ENCODE assay signal across 21 cellular contexts in genomic region chr1:204915856-204916485, GRCh38. TPM values are rescaled to one million over a fixed set of nuclear protein-coding genes. Genes with fewer than 3 reads are reported as not detected.
DNase-seq lines count a peak whose midpoint lies in the region; ATAC-seq, FAIRE-seq and TF ChIP-seq lines count a peak whose summit lies in the region.
"Had no signal": no experiment of that assay in that cellular context is flagged by ENCODE, and none has a peak within 500 bp of the region (broad histone marks: within the 10 kb centered on the region; RNA-seq: fewer than 3 reads in every experiment).

No MANE protein-coding gene starts in this region.

- no peak overlapping the region for H3K9ac ChIP-seq in mucosa of rectum (ENCODE audit: low read depth in 1 of 2, low read length in 2 of 2)

- H3K4me1 Mint-ChIP-seq in Caco-2 (ENCODE audit: low read depth, unreplicated experiment), result peaks cover 17% of the 10 kb centered on the region
- no peaks in the 10 kb centered on the region for H3K4me1 Mint-ChIP-seq in T-helper 2 cell treated with Interferon-gamma antibody and Interleukin-4, amounts not matched to agents 5 μg/mL and 100 μg/mL, for 36 hours (ENCODE audit: low read depth)

- TF ChIP-seq CTCF in Caco-2 (IDR thresholded peaks at IDR 0.05; ENCODE audit: insufficient read depth in 1 of 2, low read depth in 1 of 2, low read length in 1 of 2, severe bottlenecking in 1 of 2, unreplicated experiment in 1 of 2), result no peak
- TF ChIP-seq CTCF in bronchial epithelial cell (IDR thresholded peaks at IDR 0.05; ENCODE audit: insufficient read depth, low read length, severe bottlenecking), result no peak

- peaks cover 9% of the 10 kb centered on the region for H3K9me3 Mint-ChIP-seq in Caco-2 (ENCODE audit: unreplicated experiment)
- peaks cover 8% of the 10 kb centered on the region for H3K9me3 Mint-ChIP-seq in T-helper 2 cell treated with Interferon-gamma antibody and Interleukin-4, amounts not matched to agents 5 μg/mL and 100 μg/mL, for 36 hours

- intact Hi-C loops in Caco-2 (cut with micrococcal nuclease; ENCODE audit: unreplicated experiment), result no loop called here

- POLR2A ChIA-PET in Caco-2 (lab: Charles Lee), result no interaction called here
- POLR2A ChIA-PET in HEK293T (lab: Yijun Ruan, JAX), result no interaction called here

- no TSS peak for BruUV-seq in Caco-2 (replicated peaks; lab: Mats Ljungman, UMichigan)

- H3K4me1 ChIP-seq in Caco-2 (peaks cover 34% of the 10 kb centered on the region), mucosa of rectum (ENCODE audit: control insufficient read depth in 2 of 2, insufficient read depth in 2 of 2, low read length in 2 of 2) (peaks cover 0 to 11% of the 10 kb centered on the region in 2 donors)

- H3K4me3 Mint-ChIP-seq in Caco-2 (ENCODE audit: unreplicated experiment), result no peak overlapping the region
- H3K4me3 Mint-ChIP-seq in T-helper 2 cell treated with Interferon-gamma antibody and Interleukin-4, amounts not matched to agents 5 μg/mL and 100 μg/mL, for 36 hours, result no peak overlapping the region

- H3K36me3 ChIP-seq in Caco-2 (ENCODE audit: control insufficient read depth, insufficient read depth, low read length), result no peaks in the 10 kb centered on the region
- no peaks in the 10 kb centered on the region for H3K36me3 ChIP-seq in bronchial epithelial cell (ENCODE audit: control insufficient read depth, insufficient read depth, low read length)
- no peaks in the 10 kb centered on the region for H3K36me3 ChIP-seq in mucosa of rectum (ENCODE audit: control insufficient read depth in 2 of 2, insufficient read depth in 2 of 2, low read length in 2 of 2)

- H3K27ac ChIP-seq in mucosa of rectum (ENCODE audit: low read depth in 2 of 2, low read length in 2 of 2), result peak overlapping the region; percentile 32 to 73

- H3K9me3 ChIP-seq in Caco-2 (peaks cover 12% of the 10 kb centered on the region), mucosa of rectum (ENCODE audit: control insufficient read depth in 2 of 2, low read length in 2 of 2) (peaks cover 0 to 3% of the 10 kb centered on the region in 2 donors)

- H3K27me3 Mint-ChIP-seq in Caco-2 (ENCODE audit: insufficient read depth, unreplicated experiment), result no peaks in the 10 kb centered on the region
- peaks cover 3% of the 10 kb centered on the region for H3K27me3 Mint-ChIP-seq in T-helper 2 cell treated with Interferon-gamma antibody and Interleukin-4, amounts not matched to agents 5 μg/mL and 100 μg/mL, for 36 hours (ENCODE audit: low read depth)

- no peak for ATAC-seq in HG03045 (IDR thresholded peaks at IDR 0.05; ENCODE audit: unreplicated experiment)

- CTCF ChIA-PET in Caco-2 (lab: Charles Lee), result interaction anchor here (0.6 kb wide), 1 partner anchor 15 kb away, joined by 3 read pairs; no protein-coding TSS in a partner anchor
- CTCF ChIA-PET in HEK293T (lab: Yijun Ruan, JAX), result no interaction called here

- DNase-seq in Caco-2 (peak in 1 of 2 experiments; percentile 6), LoVo (ENCODE audit: low spot score) (peak; percentile 49), bronchial epithelial cell (ENCODE audit: low read depth) (peak; percentile 94), HEK293T (ENCODE audit: extremely low spot score) (no peak), NCI-H2227 treated with DMSO at 0.1 percent for 48 hours (lab: John Stamatoyannopoulos, UW) (no peak)
- no peak for DNase-seq in T-helper 2 cell treated with Interferon-gamma antibody and Interleukin-4, amounts not matched to agents 5 μg/mL and 100 μg/mL, for 36 hours (ENCODE audit: low spot score)
- DNase-seq: activated CD4-positive, CD25-positive, alpha-beta regulatory T cell treated with anti-CD3 and anti-CD28 coated beads, Interleukin-2, amount 50 U/mL, for 72 hours; activated gamma-delta T cell treated with Interleukin-2 at 50 U/mL for 16 hours; COR-L47; cortex of kidney; erythroblast; GF-D8; NCI-H1694 treated with DMSO at 0.1 percent for 48 hours; NCI-H82; Right ventricle myocardium superior; stimulated activated CD4-positive, alpha-beta T cell treated with anti-CD3 and anti-CD28 coated beads, Interleukin-12 subunit alpha, Interleukin-12 subunit beta, amount 100 ng/mL, for 4 hours; stimulated activated naive CD4-positive, alpha-beta T cell; T-helper 2 cell had no signal

- peak; percentile 95 for FAIRE-seq in bronchial epithelial cell (lab: Jason Lieb, UNC)
- FAIRE-seq: urothelium cell line had no signal

- H3K27me3 ChIP-seq in Caco-2 (replicated peaks; ENCODE audit: control insufficient read depth, insufficient read depth, low read length) (no peaks in the 10 kb centered on the region), bronchial epithelial cell (ENCODE audit: control insufficient read depth, insufficient read depth, low read length) (no peaks in the 10 kb centered on the region), mucosa of rectum (ENCODE audit: control insufficient read depth in 2 of 2, insufficient read depth in 2 of 2, low read length in 2 of 2) (no peaks in the 10 kb centered on the region)

- no peaks in the 10 kb centered on the region for H3K36me3 Mint-ChIP-seq in Caco-2 (ENCODE audit: insufficient read depth, unreplicated experiment)
- no peaks in the 10 kb centered on the region for H3K36me3 Mint-ChIP-seq in T-helper 2 cell treated with Interferon-gamma antibody and Interleukin-4, amounts not matched to agents 5 μg/mL and 100 μg/mL, for 36 hours (ENCODE audit: low read depth)

- H3K27ac Mint-ChIP-seq in Caco-2 (ENCODE audit: unreplicated experiment), result peak overlapping the region; percentile 55
- no peak overlapping the region for H3K27ac Mint-ChIP-seq in T-helper 2 cell treated with Interferon-gamma antibody and Interleukin-4, amounts not matched to agents 5 μg/mL and 100 μg/mL, for 36 hours

- no peak overlapping the region for H3K4me3 ChIP-seq in Caco-2 (ENCODE audit: low read depth, low read length)
- peak overlapping the region; percentile 20 for H3K4me3 ChIP-seq in bronchial epithelial cell (ENCODE audit: low read depth, low read length)
- H3K4me3 ChIP-seq in mucosa of rectum (ENCODE audit: low read length in 2 of 2), result peak overlapping the region; percentile 34 to 49

TF ChIP-seq in HEK293T, 16 proteins besides CTCF, POLR2A, EP300 and RAD21:
- TF ChIP-seq ELF4 (IDR thresholded peaks at IDR 0.05) (no peak), CTBP1 (IDR thresholded peaks at IDR 0.05; ENCODE audit: borderline replicate concordance) (no peak), TARDBP (IDR thresholded peaks at IDR 0.05) (no peak), SP1 (IDR thresholded peaks at IDR 0.05) (no peak), HDGF (IDR thresholded peaks at IDR 0.05; ENCODE audit: borderline replicate concordance) (no peak), NFRKB (IDR thresholded peaks at IDR 0.05) (no peak), ARNT (IDR thresholded peaks at IDR 0.05) (no peak), BHLHE40 (IDR thresholded peaks at IDR 0.05; ENCODE audit: borderline replicate concordance) (no peak), PKNOX1 (IDR thresholded peaks at IDR 0.05) (no peak), FOXM1 (IDR thresholded peaks at IDR 0.05; ENCODE audit: borderline replicate concordance) (no peak), FOXA1 (IDR thresholded peaks at IDR 0.05) (no peak), ZNF384 (IDR thresholded peaks at IDR 0.05) (no peak), FOXK2 (IDR thresholded peaks at IDR 0.05) (no peak), L3MBTL2 (conservative IDR thresholded peaks at IDR 0.05) (no peak), LEF1 (IDR thresholded peaks at IDR 0.05; ENCODE audit: borderline replicate concordance) (no peak), SUZ12 (IDR thresholded peaks at IDR 0.05) (no peak)
TF ChIP-seq in HEK293T: peak in this region for 0.

RNA-seq across cellular contexts. Expression of gene NFASC, which starts 45.3 kb away (rescaled TPM):
- total RNA-seq in Caco-2 (2022) (1.3 and 1.6 TPM in 2 replicates), bronchial epithelial cell (0.53 and 1.0 TPM in 2 replicates)

Comparison
In these comparisons a context has a peak if more than half of its experiments do, and no peak if none do; other contexts are left out.
1. DNase-seq: peak in LoVo (single experiment) and bronchial epithelial cell (single experiment); none in HEK293T (single experiment), T-helper 2 cell treated with Interferon-gamma antibody and Interleukin-4, amounts not matched to agents 5 μg/mL and 100 μg/mL, for 36 hours (single experiment) and NCI-H2227 treated with DMSO at 0.1 percent for 48 hours (single experiment).